Comparison of ENCODE assay signal across 20 cellular contexts in genomic region chr19:20397292-20397691, GRCh38.
"Had no signal": no experiment of that assay in that cellular context is flagged by ENCODE, and none has a peak within 500 bp of the region (broad histone marks: within the 10 kb centered on the region; RNA-seq: fewer than 3 reads in every experiment).

No MANE protein-coding gene starts in this region.

- FAIRE-seq: RCC 7860 had no signal

- H3K27ac ChIP-seq: adrenal gland had no signal

- H3K36me3 ChIP-seq: adrenal gland had no signal

- H3K27me3 ChIP-seq: adrenal gland had no signal

- H3K4me3 ChIP-seq: adrenal gland had no signal

- H3K4me1 ChIP-seq: adrenal gland had no signal

- DNase-seq: activated CD4-positive, alpha-beta T cell treated with anti-CD3 and anti-CD28 coated beads for 4 hours; activated CD8-positive, alpha-beta memory T cell treated with anti-CD3 and anti-CD28 coated beads, Interleukin-2, amount 50 U/mL, for 4 hours; activated CD8-positive, alpha-beta T cell treated with anti-CD3 and anti-CD28 coated beads for 36 hours; activated gamma-delta T cell treated with Interleukin-2 at 50 U/mL for 16 hours; activated naive CD4-positive, alpha-beta T cell treated with anti-CD3 and anti-CD28 coated beads, Interleukin-2, amount 10 ng/mL, durations not matched to agents 7 days and 5 days; activated naive CD8-positive, alpha-beta T cell treated with anti-CD3 and anti-CD28 coated beads for 36 hours; activated T-cell treated with anti-CD3 and anti-CD28 coated beads, Interleukin-2, amount 50 U/mL, for 72 hours; adrenal gland; anterior cingulate cortex; NCI-H1048; NCI-H1417; NCI-H1930; NCI-H345; NCI-H510A; NCI-H526 treated with DMSO at 0.1 percent for 48 hours; NK-92 treated with Interleukin-12 subunit alpha and Interleukin-12 subunit beta, amount 100 ng/mL, for 24 hours; PC-3; SHP77 treated with DMSO at 0.1 percent for 48 hours had no signal

- ATAC-seq: activated CD4-positive, CD25-positive, alpha-beta regulatory T cell treated with anti-CD3 and anti-CD28 coated beads, Interleukin-2, amount 50 U/mL, for 24 hours; activated CD8-positive, alpha-beta T cell treated with anti-CD3 and anti-CD28 coated beads for 36 hours; activated T-cell treated with anti-CD3 and anti-CD28 coated beads, Interleukin-2, amount 50 U/mL, for 72 hours; PC-3 had no signal
